16 cellular contexts compared by ENCODE assay signal in the genomic region with DNA sequence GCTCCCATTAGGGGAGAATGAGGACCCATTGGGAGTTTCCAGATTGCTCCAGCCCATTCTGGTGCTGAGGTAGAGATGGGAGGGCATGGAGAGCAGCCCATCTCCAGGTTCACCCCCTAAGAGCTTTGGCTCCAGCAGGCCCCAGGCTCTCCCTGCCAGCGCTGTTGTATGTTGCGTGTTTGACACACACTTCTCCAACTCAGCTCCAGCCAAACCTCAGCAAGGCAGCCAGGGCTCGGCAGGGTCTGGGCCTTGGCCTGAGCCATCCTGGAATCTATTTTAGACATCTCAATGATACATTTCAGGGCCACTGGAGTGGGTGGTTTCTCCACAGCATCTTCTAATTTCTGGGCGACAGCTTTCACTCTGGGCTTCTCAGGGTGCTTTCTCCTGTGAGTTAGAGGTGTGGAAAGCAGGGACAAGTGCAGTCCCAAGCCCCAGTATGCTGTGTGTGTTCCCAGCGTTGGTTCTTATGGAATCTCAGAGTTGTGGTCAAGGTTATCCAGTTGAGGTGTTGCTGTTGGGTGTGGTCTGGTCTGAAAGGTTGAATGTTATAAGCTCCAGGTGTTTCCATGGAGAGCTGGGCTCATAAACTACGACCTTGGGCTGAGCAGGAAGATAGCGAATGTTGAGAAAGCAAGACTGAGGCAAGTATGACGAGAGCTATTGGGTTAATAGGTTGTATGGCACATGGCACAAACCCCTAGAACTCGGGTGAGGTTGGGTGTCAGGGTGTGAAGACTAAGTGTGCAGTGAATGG.
DNase-seq lines count a peak whose midpoint lies in the region; ATAC-seq and TF ChIP-seq lines count a peak whose summit lies in the region.
"Had no signal": no experiment of that assay in that cellular context is flagged by ENCODE, and none has a peak within 500 bp of the region (broad histone marks: within the 10 kb centered on the region; RNA-seq: fewer than 3 reads in every experiment).

No MANE protein-coding gene starts in this region.

- H3K27ac Mint-ChIP-seq in osteocyte (ENCODE audit: unreplicated experiment) = peak overlapping the region; percentile 75
- no peak overlapping the region for H3K27ac Mint-ChIP-seq in neural progenitor cell
- H3K27ac Mint-ChIP-seq: activated B cell treated with CpG ODN at 0.5 μM for 24 hours; activated CD8-positive, alpha-beta T cell treated with anti-CD3 and anti-CD28 coated beads for 36 hours had no signal

- H3K4me1 Mint-ChIP-seq in osteocyte (ENCODE audit: unreplicated experiment) = peaks cover 66% of the 10 kb centered on the region
- peaks cover 55% of the 10 kb centered on the region for H3K4me1 Mint-ChIP-seq in neural progenitor cell

- no peak for TF ChIP-seq POLR2A in GM18505 (IDR thresholded peaks at IDR 0.05; ENCODE audit: borderline replicate concordance, extremely low read depth, insufficient read depth, insufficient read length)

- no peak overlapping the region for H3K9ac ChIP-seq in SK-N-SH
- H3K9ac ChIP-seq in neural progenitor cell = no peak overlapping the region

- H3K36me3 ChIP-seq in SK-N-SH (replicated peaks in 1 of 2; ENCODE audit: control insufficient read depth in 1 of 2, insufficient read depth in 2 of 2, low read length in 1 of 2) = peaks cover 9 to 41% of the 10 kb centered on the region in 2 experiments
- no peaks in the 10 kb centered on the region for H3K36me3 ChIP-seq in cardiac muscle cell
- H3K36me3 ChIP-seq in neural progenitor cell = no peaks in the 10 kb centered on the region

- TF ChIP-seq RAD21 in SK-N-SH (IDR thresholded peaks at IDR 0.05; ENCODE audit: low read length) = no peak

- H3K4me1 ChIP-seq in SK-N-SH (ENCODE audit: control insufficient read depth in 1 of 2, insufficient read depth in 2 of 2, low read depth in 1 of 2, low read length in 1 of 2) (peaks cover 51 to 55% of the 10 kb centered on the region in 2 experiments), cardiac muscle cell (ENCODE audit: low read depth) (peaks cover 24% of the 10 kb centered on the region), neural progenitor cell (peaks cover 19% of the 10 kb centered on the region)

- H3K9me2 ChIP-seq in SK-N-SH = no peaks in the 10 kb centered on the region

- H4K20me1 ChIP-seq in SK-N-SH (ENCODE audit: insufficient read depth) = peaks cover 99% of the 10 kb centered on the region
- H4K20me1 ChIP-seq in neural progenitor cell (ENCODE audit: low read depth) = peaks cover 7% of the 10 kb centered on the region

- H3F3A ChIP-seq in SK-N-SH (replicated peaks; ENCODE audit: insufficient read depth) (peaks cover 18% of the 10 kb centered on the region), neural progenitor cell (ENCODE audit: low read depth) (no peaks in the 10 kb centered on the region)

- no peak for TF ChIP-seq EP300 in SK-N-SH (IDR thresholded peaks at IDR 0.05; ENCODE audit: borderline replicate concordance in 1 of 2, low read depth in 1 of 2, low read length in 1 of 2)

- DNase-seq in AG20443 (ENCODE audit: low spot score) = peak; percentile 65
- DNase-seq in SK-N-SH = no peak
- DNase-seq in cardiac muscle cell (ENCODE audit: low read depth in 1 of 2, low spot score in 1 of 2) = no peak
- no peak for DNase-seq in osteocyte (ENCODE audit: extremely low spot score, unreplicated experiment)
- no peak for DNase-seq in neural progenitor cell (ENCODE audit: low spot score)
- DNase-seq in DMS153 (lab: John Stamatoyannopoulos, UW) = no peak
- no peak for DNase-seq in NCI-H2171 (lab: John Stamatoyannopoulos, UW)
- DNase-seq: activated B cell treated with CpG ODN at 0.5 μM for 24 hours; activated CD8-positive, alpha-beta T cell treated with anti-CD3 and anti-CD28 coated beads for 36 hours; activated naive CD4-positive, alpha-beta T cell treated with Interleukin-2 at 50 U/mL for 16 hours; activated T-cell treated with anti-CD3 and anti-CD28 coated beads, Interleukin-2, amount 50 U/mL, for 1 hour; midbrain; stimulated activated CD4-positive, alpha-beta T cell treated with anti-CD3 and anti-CD28 coated beads, Interleukin-15, amount 100 ng/mL, for 24 hours; testis had no signal

- no peaks in the 10 kb centered on the region for H3K9me3 Mint-ChIP-seq in osteocyte (ENCODE audit: unreplicated experiment)
- no peaks in the 10 kb centered on the region for H3K9me3 Mint-ChIP-seq in neural progenitor cell
- H3K9me3 Mint-ChIP-seq: activated B cell treated with CpG ODN at 0.5 μM for 24 hours; activated CD8-positive, alpha-beta T cell treated with anti-CD3 and anti-CD28 coated beads for 36 hours had no signal

- H2AFZ ChIP-seq in SK-N-SH (ENCODE audit: low read depth) (no peak overlapping the region), neural progenitor cell (replicated peaks) (no peak overlapping the region)

- POLR2A ChIA-PET in SK-N-SH (lab: Yijun Ruan, JAX) = interaction anchor here (0.8 to 1.5 kb wide), 3 partner anchors 11 to 41 kb away, joined by 3 to 4 read pairs (median 3); no protein-coding TSS in a partner anchor

- H3K4me2 ChIP-seq in SK-N-SH (peak overlapping the region; percentile 60; the same call in 1 of the 2 replicates), neural progenitor cell (no peak overlapping the region)

- no peaks in the 10 kb centered on the region for H3K9me3 ChIP-seq in SK-N-SH
- no peaks in the 10 kb centered on the region for H3K9me3 ChIP-seq in cardiac muscle cell (ENCODE audit: low read depth)
- H3K9me3 ChIP-seq in neural progenitor cell (ENCODE audit: low read depth) = no peaks in the 10 kb centered on the region
- H3K9me3 ChIP-seq: SJSA1, testis had no signal

- no peak for TF ChIP-seq CTCF in SK-N-SH (IDR thresholded peaks at IDR 0.05)
- no peak for TF ChIP-seq CTCF in cardiac muscle cell (IDR thresholded peaks at IDR 0.05; ENCODE audit: low read depth, low read length)
- TF ChIP-seq CTCF in osteocyte (IDR thresholded peaks at IDR 0.05) = no peak
- no peak for TF ChIP-seq CTCF in neural progenitor cell (IDR thresholded peaks at IDR 0.05)

- H3K27me3 ChIP-seq in SK-N-SH (ENCODE audit: insufficient read depth) (no peaks in the 10 kb centered on the region), cardiac muscle cell (no peaks in the 10 kb centered on the region), neural progenitor cell (peaks cover 13% of the 10 kb centered on the region)
- H3K27me3 ChIP-seq: SJSA1, testis had no signal

- H3K4me3 Mint-ChIP-seq in osteocyte (ENCODE audit: unreplicated experiment) (no peak overlapping the region), neural progenitor cell (no peak overlapping the region)
- H3K4me3 Mint-ChIP-seq: activated B cell treated with CpG ODN at 0.5 μM for 24 hours; activated CD8-positive, alpha-beta T cell treated with anti-CD3 and anti-CD28 coated beads for 36 hours had no signal

- H3K36me3 Mint-ChIP-seq in osteocyte (ENCODE audit: unreplicated experiment) = peaks cover 6% of the 10 kb centered on the region
- H3K36me3 Mint-ChIP-seq in neural progenitor cell = no peaks in the 10 kb centered on the region

- H3K27ac ChIP-seq in SK-N-SH (ENCODE audit: low read depth in 2 of 2, low read length in 1 of 2) (peak overlapping the region; percentile 63 to 94; a peak in 3 of 4 replicates), cardiac muscle cell (peak overlapping the region; percentile 43), neural progenitor cell (no peak overlapping the region)
- H3K27ac ChIP-seq: SJSA1, testis had no signal

- H3K79me2 ChIP-seq in SK-N-SH (ENCODE audit: insufficient read depth) = peaks cover 100% of the 10 kb centered on the region
- H3K79me2 ChIP-seq in neural progenitor cell (ENCODE audit: low read depth) = no peaks in the 10 kb centered on the region

- no peak for ATAC-seq in GM18505 (IDR thresholded peaks at IDR 0.05; ENCODE audit: unreplicated experiment)
- ATAC-seq: activated CD8-positive, alpha-beta T cell treated with anti-CD3 and anti-CD28 coated beads for 36 hours had no signal

- H3K27me3 Mint-ChIP-seq in osteocyte (ENCODE audit: unreplicated experiment) = no peaks in the 10 kb centered on the region
- H3K27me3 Mint-ChIP-seq in neural progenitor cell (ENCODE audit: insufficient read depth, low read depth) = peaks cover 4% of the 10 kb centered on the region

- CTCF ChIA-PET in SK-N-SH (lab: Yijun Ruan, JAX) = interaction anchor here (0.6 to 4.9 kb wide), 23 partner anchors 8 to 206 kb away, joined by 3 to 50 read pairs (median 4); a partner anchor contains a TSS

- H3K4me3 ChIP-seq in SK-N-SH (ENCODE audit: low read depth in 2 of 2, low read length in 1 of 2) = no peak overlapping the region
- no peak overlapping the region for H3K4me3 ChIP-seq in cardiac muscle cell
- no peak overlapping the region for H3K4me3 ChIP-seq in neural progenitor cell
- H3K4me3 ChIP-seq: SJSA1, testis had no signal

- 89% methylated on average over 6 of the region's 9 CpGs for WGBS in SK-N-SH (ENCODE audit: low lambda C conversion rate)

TF ChIP-seq in SK-N-SH, 30 proteins besides CTCF, POLR2A, EP300 and RAD21 (continues in another document):
- TF ChIP-seq FOXJ3 (CRISPR knock-in tag; IDR thresholded peaks at IDR 0.05) = no peak
- TF ChIP-seq MEF2A (IDR thresholded peaks at IDR 0.05; ENCODE audit: borderline replicate concordance, low read depth) = no peak
- TF ChIP-seq TEAD4 (IDR thresholded peaks at IDR 0.05; ENCODE audit: borderline replicate concordance, insufficient read depth) = no peak
- TF ChIP-seq FOXM1 (IDR thresholded peaks at IDR 0.05; ENCODE audit: low read depth) = no peak
- TF ChIP-seq MXI1 (IDR thresholded peaks at IDR 0.05; ENCODE audit: low read depth, low read length) = no peak
- no peak for TF ChIP-seq SIN3A (IDR thresholded peaks at IDR 0.05; ENCODE audit: borderline replicate concordance, low read depth, low read length)
